ENCODE assay signal across 13 cellular contexts in the genomic region with DNA sequence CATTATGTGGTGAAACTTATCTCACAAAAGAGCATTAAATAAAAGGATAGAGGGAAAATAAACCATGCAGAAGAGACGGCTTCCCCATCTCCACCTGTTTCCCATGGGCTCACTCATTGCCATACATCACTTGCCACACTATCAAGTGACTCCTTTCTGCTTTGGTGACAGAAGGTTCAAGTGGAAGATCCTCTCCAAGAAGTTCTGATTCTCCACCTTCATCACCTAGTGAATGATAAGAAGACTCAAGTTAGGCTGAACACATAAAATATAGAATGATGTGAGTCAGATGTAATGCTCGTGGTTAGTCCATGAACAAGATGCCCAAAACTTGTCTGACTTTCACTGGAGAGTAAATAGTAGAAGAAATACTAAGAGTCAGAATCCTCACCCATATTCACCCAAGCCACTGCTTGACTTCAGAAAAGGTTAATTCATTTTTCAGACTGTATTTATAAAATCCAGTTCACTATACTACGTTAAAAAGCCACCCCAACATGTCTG.
"Had no signal": no experiment of that assay in that cellular context is flagged by ENCODE, and none has a peak within 500 bp of the region (broad histone marks: within the 10 kb centered on the region; RNA-seq: fewer than 3 reads in every experiment).

No MANE protein-coding gene starts in this region.

- H3K4me3 ChIP-seq: adrenal gland, colonic mucosa, esophagus muscularis mucosa, hepatocyte, lung, testis had no signal

- H3K4me1 ChIP-seq: colonic mucosa, testis had no signal

- H3K4me3 Mint-ChIP-seq: activated T-cell treated with anti-CD3 and anti-CD28 coated beads, Interleukin-2, amount 50 U/mL, for 4 hours; neural crest cell; stimulated activated naive CD8-positive, alpha-beta T cell treated with anti-CD3 and anti-CD28 coated beads, Interleukin-15, amount 100 ng/mL, for 72 hours had no signal

- H3K9me3 ChIP-seq: adrenal gland, colonic mucosa, esophagus muscularis mucosa, testis had no signal

- ATAC-seq: sciatic nerve; stimulated activated naive CD8-positive, alpha-beta T cell treated with anti-CD3 and anti-CD28 coated beads, Interleukin-15, amount 100 ng/mL, for 72 hours had no signal

- H3K9me3 Mint-ChIP-seq: activated T-cell treated with anti-CD3 and anti-CD28 coated beads, Interleukin-2, amount 50 U/mL, for 4 hours; neural crest cell; stimulated activated naive CD8-positive, alpha-beta T cell treated with anti-CD3 and anti-CD28 coated beads, Interleukin-15, amount 100 ng/mL, for 72 hours had no signal

- H3K27me3 ChIP-seq: adrenal gland, colonic mucosa, esophagus muscularis mucosa, hepatocyte, testis had no signal

- H3K27me3 Mint-ChIP-seq: stimulated activated naive CD8-positive, alpha-beta T cell treated with anti-CD3 and anti-CD28 coated beads, Interleukin-15, amount 100 ng/mL, for 72 hours had no signal

- H3K36me3 ChIP-seq: colonic mucosa had no signal

- DNase-seq: activated T-cell treated with anti-CD3 and anti-CD28 coated beads, Interleukin-2, amount 50 U/mL, for 4 hours; adrenal gland; caudate nucleus; colonic mucosa; islet precursor cell; stimulated activated naive CD8-positive, alpha-beta T cell treated with anti-CD3 and anti-CD28 coated beads, Interleukin-15, amount 100 ng/mL, for 72 hours; T-helper 1 cell; testis had no signal

- H3K27ac ChIP-seq: colonic mucosa, hepatocyte had no signal
